ENCODE assay signal across 26 cellular contexts in genomic region chr11:125720781-125721180, GRCh38. TPM values are rescaled to one million over a fixed set of nuclear protein-coding genes. Genes with fewer than 3 reads are reported as not detected.
A peak's percentile ranks its signal among the peaks of the same experiment; 100 is the strongest.
DNase-seq lines count a peak whose midpoint lies in the region; ATAC-seq and TF ChIP-seq lines count a peak whose summit lies in the region.
"Had no signal": no experiment of that assay in that cellular context is flagged by ENCODE, and none has a peak within 500 bp of the region (broad histone marks: within the 10 kb centered on the region; RNA-seq: fewer than 3 reads in every experiment).

No MANE protein-coding gene starts in this region.

- H4K20me1 ChIP-seq in PC-9 (ENCODE audit: insufficient read depth) = no peaks in the 10 kb centered on the region
- H4K20me1 ChIP-seq: BLaER1 treated with 17β-estradiol and CSF1 and Interleukin-3, amounts not matched to agents 10 nM and 100 nM had no signal

- H3K9me3 ChIP-seq in A673 (ENCODE audit: low read depth, low read length, poor library complexity, severe bottlenecking) = no peaks in the 10 kb centered on the region
- H3K9me3 ChIP-seq in vagina = no peaks in the 10 kb centered on the region
- H3K9me3 ChIP-seq in PC-9 (ENCODE audit: insufficient read depth, low read depth) = no peaks in the 10 kb centered on the region
- H3K9me3 ChIP-seq: SK-N-SH had no signal

- DNase-seq in Daoy (ENCODE audit: low read depth) (peak; percentile 4), HT1080 (ENCODE audit: low read depth) (peak; percentile 75), RPMI7951 (ENCODE audit: low read depth) (peak; percentile 85), fibroblast of mammary gland (ENCODE audit: low read depth) (peak; percentile 21), A673 (ENCODE audit: low spot score) (no peak), vagina (ENCODE audit: extremely low spot score in 2 of 2) (no peak), PC-9 (no peak)
- DNase-seq: AML-193; CD4-positive, alpha-beta T cell; H7; IMR-90; KG1; MV-4-11; NCI-H1105; NCI-H1436 treated with DMSO at 0.1 percent for 48 hours; NCI-H187 treated with DMSO at 0.1 percent for 48 hours; NCI-H2107; NCI-H446 treated with DMSO at 0.1 percent for 48 hours; NCI-H526; NCI-H82; NK-92 treated with Interleukin-12 subunit alpha and Interleukin-12 subunit beta, amount 100 ng/mL, for 24 hours; SIG-M5; SK-N-SH; T-helper 17 cell had no signal

- H3K36me3 ChIP-seq in A673 (ENCODE audit: insufficient read depth, low read length, poor library complexity, severe bottlenecking) (no peaks in the 10 kb centered on the region), vagina (no peaks in the 10 kb centered on the region), PC-9 (ENCODE audit: low read depth) (no peaks in the 10 kb centered on the region)
- H3K36me3 ChIP-seq: BLaER1 treated with 17β-estradiol and CSF1 and Interleukin-3, amounts not matched to agents 10 nM and 100 nM had no signal

- H2AFZ ChIP-seq in PC-9 = no peak overlapping the region

- TF ChIP-seq POLR2A in vagina (IDR thresholded peaks at IDR 0.05) = no peak

- H3K4me2 ChIP-seq in PC-9 = no peak overlapping the region
- H3K4me2 ChIP-seq: BLaER1 treated with 17β-estradiol and CSF1 and Interleukin-3, amounts not matched to agents 10 nM and 100 nM; SK-N-SH had no signal

- no peak for ATAC-seq in HG03108 (IDR thresholded peaks at IDR 0.05; ENCODE audit: unreplicated experiment)
- ATAC-seq: T-helper 17 cell had no signal

- H3K4me1 ChIP-seq in A673 (ENCODE audit: insufficient read depth, low read length, poor library complexity, severe bottlenecking) = no peaks in the 10 kb centered on the region
- no peaks in the 10 kb centered on the region for H3K4me1 ChIP-seq in vagina
- H3K4me1 ChIP-seq in PC-9 (replicated peaks; ENCODE audit: insufficient read depth) = no peaks in the 10 kb centered on the region

- BruUV-seq in A673 (replicated peaks; lab: Mats Ljungman, UMichigan) (no TSS peak), PC-9 (replicated peaks; lab: Mats Ljungman, UMichigan) (no TSS peak)

- H3F3A ChIP-seq in PC-9 (ENCODE audit: insufficient read depth, low read depth) = no peaks in the 10 kb centered on the region

- H3K27me3 ChIP-seq in A673 (replicated peaks; ENCODE audit: insufficient read depth, low read depth, low read length, poor library complexity) (peaks cover 33% of the 10 kb centered on the region), vagina (no peaks in the 10 kb centered on the region), PC-9 (ENCODE audit: insufficient read depth, low read depth) (peaks cover 61% of the 10 kb centered on the region)
- H3K27me3 ChIP-seq: BLaER1 treated with 17β-estradiol and CSF1 and Interleukin-3, amounts not matched to agents 10 nM and 100 nM had no signal

- intact Hi-C loops in A673 (cut with micrococcal nuclease; ENCODE audit: unreplicated experiment) = no loop called here
- intact Hi-C loops in vagina (cut with DNase I) = no loop called here
- intact Hi-C loops in PC-9 (cut with micrococcal nuclease; ENCODE audit: unreplicated experiment) = no loop called here

- no peaks in the 10 kb centered on the region for H3K9me2 ChIP-seq in PC-9 (ENCODE audit: insufficient read depth)
- H3K9me2 ChIP-seq: SK-N-SH had no signal

- no peak overlapping the region for H3K27ac ChIP-seq in A673 (ENCODE audit: low read depth, low read length, poor library complexity, severe bottlenecking)
- no peak overlapping the region for H3K27ac ChIP-seq in vagina
- no peak overlapping the region for H3K27ac ChIP-seq in PC-9
- H3K27ac ChIP-seq: BLaER1 treated with 17β-estradiol and CSF1 and Interleukin-3, amounts not matched to agents 10 nM and 100 nM had no signal

- H3K79me2 ChIP-seq in PC-9 (ENCODE audit: low read depth) = no peaks in the 10 kb centered on the region

- CTCF ChIA-PET in A673 (lab: Charles Lee) = no interaction called here
- CTCF ChIA-PET in PC-9 (lab: Charles Lee) = no interaction called here

- TF ChIP-seq CTCF in fibroblast of mammary gland (conservative IDR thresholded peaks at IDR 0.05; ENCODE audit: control insufficient read depth, insufficient read depth, low read depth, low read length) = no peak
- no peak for TF ChIP-seq CTCF in A673 (conservative IDR thresholded peaks at IDR 0.05; ENCODE audit: low read depth, low read length)
- no peak for TF ChIP-seq CTCF in vagina (IDR thresholded peaks at IDR 0.05)
- no peak for TF ChIP-seq CTCF in PC-9 (conservative IDR thresholded peaks at IDR 0.05)

- POLR2A ChIA-PET in A673 (lab: Charles Lee; ENCODE audit: low non-redundant PET) (interaction anchor here (0.5 kb wide), 1 partner anchor 8 kb away, joined by 4 read pairs; no protein-coding TSS in a partner anchor), PC-9 (lab: Charles Lee; ENCODE audit: unreplicated experiment) (no interaction called here)

- H3K4me3 ChIP-seq in fibroblast of mammary gland (ENCODE audit: control insufficient read depth, low read depth, low read length) (no peak overlapping the region), A673 (ENCODE audit: low read depth, low read length, poor library complexity, severe bottlenecking) (no peak overlapping the region), vagina (no peak overlapping the region), PC-9 (no peak overlapping the region)
- H3K4me3 ChIP-seq: BLaER1 treated with 17β-estradiol and CSF1 and Interleukin-3, amounts not matched to agents 10 nM and 100 nM had no signal

RNA-seq across cellular contexts. Expression of gene PATE1, which starts 25.3 kb away (rescaled TPM):
- total RNA-seq in Daoy (2014; rRNA removed; shearing (Covaris generic)) = not detected in 2 replicates
- not detected in 2 replicates for total RNA-seq in HT1080 (2014; rRNA removed; shearing (Covaris generic))
- polyA plus RNA-seq in HT1080 (2015; cell fraction: cytosol; rRNA removed) = not detected in 2 replicates
- not detected in 2 replicates for polyA plus RNA-seq in HT1080 (2015; cell fraction: nucleus; rRNA removed)
- total RNA-seq in RPMI7951 (2014; rRNA removed; shearing (Covaris generic)) = not detected in 2 replicates
- not detected in 2 replicates for total RNA-seq in A673 (2021)
- not detected for total RNA-seq in vagina
- not detected in 2 replicates for total RNA-seq in PC-9 (2021)
- total RNA-seq: CD4-positive, alpha-beta T cell; H7; IMR-90; T-helper 17 cell had no signal
- polyA plus RNA-seq: IMR-90, SK-N-SH had no signal

RNA-seq across cellular contexts. Expression of gene ACRV1, which starts 40.1 kb away (rescaled TPM):
- total RNA-seq in Daoy (2014; rRNA removed; shearing (Covaris generic)) = 1.4 TPM in 1 of 2 replicates, not detected in the other
- 0.10 TPM in 1 of 2 replicates, not detected in the other for total RNA-seq in HT1080 (2014; rRNA removed; shearing (Covaris generic))
- not detected in 2 replicates for polyA plus RNA-seq in HT1080 (2015; cell fraction: cytosol; rRNA removed)
- polyA plus RNA-seq in HT1080 (2015; cell fraction: nucleus; rRNA removed) = 0.29 TPM in 1 of 2 replicates, not detected in the other
- 0.59 TPM in 1 of 2 replicates, not detected in the other for total RNA-seq in RPMI7951 (2014; rRNA removed; shearing (Covaris generic))
- total RNA-seq in A673 (2021) (not detected in 2 replicates), vagina (not detected), PC-9 (2021) (not detected in 2 replicates)
- total RNA-seq: CD4-positive, alpha-beta T cell; H7; IMR-90; T-helper 17 cell had no signal
- polyA plus RNA-seq: IMR-90, SK-N-SH had no signal

RNA-seq across cellular contexts. Expression of gene PATE2, which starts 57.8 kb away (rescaled TPM):
- total RNA-seq in Daoy (2014; rRNA removed; shearing (Covaris generic)) = 0.29 TPM in 1 of 2 replicates, not detected in the other
- not detected in 2 replicates for total RNA-seq in HT1080 (2014; rRNA removed; shearing (Covaris generic))
- polyA plus RNA-seq in HT1080 (2015; cell fraction: cytosol; rRNA removed) = 0.08 TPM in 1 of 2 replicates, not detected in the other
- not detected in 2 replicates for polyA plus RNA-seq in HT1080 (2015; cell fraction: nucleus; rRNA removed)
- 0.24 TPM in 1 of 2 replicates, not detected in the other for total RNA-seq in RPMI7951 (2014; rRNA removed; shearing (Covaris generic))
- total RNA-seq in A673 (2021) (not detected in 2 replicates), vagina (not detected), PC-9 (2021) (1.3 TPM in 2 replicates)
- total RNA-seq: CD4-positive, alpha-beta T cell; H7; IMR-90; T-helper 17 cell had no signal
- polyA plus RNA-seq: IMR-90 had no signal

Comparison
In these comparisons a context has a peak if more than half of its experiments do, and no peak if none do; other contexts are left out.
1. DNase-seq: peak in Daoy (single experiment), HT1080 (single experiment), RPMI7951 (single experiment) and fibroblast of mammary gland (single experiment); none in A673 (single experiment), vagina (0 of 2) and PC-9 (0 of 2).